ENCODE assay signal across 8 cellular contexts in the genomic region with DNA sequence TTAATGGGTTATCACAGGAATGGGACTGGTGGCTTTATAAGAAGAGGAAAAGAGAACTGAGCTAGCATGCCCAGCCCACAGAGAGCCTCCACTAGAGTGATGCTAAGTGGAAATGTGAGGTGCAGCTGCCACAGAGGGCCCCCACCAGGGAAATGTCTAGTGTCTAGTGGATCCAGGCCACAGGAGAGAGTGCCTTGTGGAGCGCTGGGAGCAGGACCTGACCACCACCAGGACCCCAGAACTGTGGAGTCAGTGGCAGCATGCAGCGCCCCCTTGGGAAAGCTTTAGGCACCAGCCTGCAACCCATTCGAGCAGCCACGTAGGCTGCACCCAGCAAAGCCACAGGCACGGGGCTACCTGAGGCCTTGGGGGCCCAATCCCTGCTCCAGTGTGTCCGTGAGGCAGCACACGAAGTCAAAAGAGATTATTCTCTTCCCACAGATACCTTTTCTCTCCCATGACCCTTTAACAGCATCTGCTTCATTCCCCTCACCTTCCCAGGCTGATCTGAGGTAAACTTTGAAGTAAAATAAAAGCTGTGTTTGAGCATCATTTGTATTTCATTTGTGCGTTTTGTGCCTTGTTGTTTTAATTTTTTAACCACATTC. TPM values are rescaled to one million over a fixed set of nuclear protein-coding genes. Genes with fewer than 3 reads are reported as not detected.
DNase-seq lines count a peak whose midpoint lies in the region; ATAC-seq and TF ChIP-seq lines count a peak whose summit lies in the region.

No MANE protein-coding gene starts in this region.

- H3K4me1 ChIP-seq in Panc1 (ENCODE audit: control insufficient read depth, insufficient read depth, low read length) (peaks cover 7% of the 10 kb centered on the region), osteoblast (ENCODE audit: insufficient read depth, low read length) (peaks cover 22% of the 10 kb centered on the region)

- intact Hi-C loops in Panc1 (cut with micrococcal nuclease; ENCODE audit: unreplicated experiment) = no loop called here

- CTCF ChIA-PET in Panc1 (lab: Charles Lee) = no interaction called here

- peak; percentile 62 for TF ChIP-seq CTCF in GM12864 (IDR thresholded peaks at IDR 0.05; ENCODE audit: low read depth, low read length, missing control alignments)
- peak; percentile 53 for TF ChIP-seq CTCF in Panc1 (IDR thresholded peaks at IDR 0.05)
- peak; percentile 19 for TF ChIP-seq CTCF in cardiac fibroblast (IDR thresholded peaks at IDR 0.05; ENCODE audit: low read depth, low read length)
- peak; percentile 11 for TF ChIP-seq CTCF in osteoblast (IDR thresholded peaks at IDR 0.05; ENCODE audit: extremely low read depth, low read depth, low read length)

- no peaks in the 10 kb centered on the region for H3K9me3 ChIP-seq in Panc1 (ENCODE audit: control insufficient read depth, insufficient read depth, low read depth, low read length)
- no peaks in the 10 kb centered on the region for H3K9me3 ChIP-seq in osteoblast (ENCODE audit: low read depth, low read length)

- no peak for DNase-seq in GM12864 (ENCODE audit: low read depth)
- no peak for DNase-seq in Panc1 (ENCODE audit: low read depth, low spot score)
- no peak for DNase-seq in cardiac fibroblast (ENCODE audit: low read depth in 2 of 2)
- DNase-seq in osteoblast (ENCODE audit: insufficient read length, low spot score, missing footprints) = peak; percentile 44
- DNase-seq in islet precursor cell = no peak
- no peak for DNase-seq in NCI-H1436 (lab: John Stamatoyannopoulos, UW)
- no peak for DNase-seq in COLO829 (ENCODE audit: low spot score)

- in situ Hi-C loops in Panc1 (cut with HindIII; ENCODE audit: low pct_unique_long_range_greater_than_20kb, low sequenced_read_pairs) = no loop called here

- H3K27me3 ChIP-seq in Panc1 (ENCODE audit: control insufficient read depth, insufficient read depth, low read length) (no peaks in the 10 kb centered on the region), osteoblast (ENCODE audit: insufficient read depth, low read length) (no peaks in the 10 kb centered on the region)

- H3K27ac ChIP-seq in Panc1 (ENCODE audit: low read length) = no peak overlapping the region
- H3K27ac ChIP-seq in osteoblast (ENCODE audit: low read depth, low read length) = no peak overlapping the region

- peaks cover 9% of the 10 kb centered on the region for H3K36me3 ChIP-seq in Panc1 (ENCODE audit: control insufficient read depth, insufficient read depth, low read length)
- H3K36me3 ChIP-seq in osteoblast (ENCODE audit: insufficient read depth, low read length) = peaks cover 33% of the 10 kb centered on the region

- POLR2A ChIA-PET in Panc1 (lab: Charles Lee) = no interaction called here

- H2AFZ ChIP-seq in osteoblast (ENCODE audit: low read length) = no peak overlapping the region

- H3K4me3 ChIP-seq in GM12864 (ENCODE audit: low read depth, low read length) (no peak overlapping the region), Panc1 (ENCODE audit: low read depth in 2 of 2, low read length in 2 of 2) (no peak overlapping the region), cardiac fibroblast (replicated peaks in 1 of 2; ENCODE audit: low read depth in 2 of 2, low read length in 2 of 2) (no peak overlapping the region), osteoblast (ENCODE audit: insufficient read depth, low read length) (no peak overlapping the region)

- H4K20me1 ChIP-seq in osteoblast (ENCODE audit: insufficient read depth, low read length) = peaks cover 26% of the 10 kb centered on the region

- no peak for ATAC-seq in Panc1
- no peak for ATAC-seq in GM18867 (IDR thresholded peaks at IDR 0.05; ENCODE audit: unreplicated experiment)

- H3K4me2 ChIP-seq in osteoblast (ENCODE audit: insufficient read depth, low read length) = no peak overlapping the region

- no TSS peak for BruUV-seq in Panc1 (replicated peaks; lab: Mats Ljungman, UMichigan)

- peaks cover 24% of the 10 kb centered on the region for H3K79me2 ChIP-seq in osteoblast (ENCODE audit: insufficient read depth, low read length)

RNA-seq across cellular contexts. Expression of a gene that starts 4.4 kb away (rescaled TPM):
- total RNA-seq in Panc1 (2021; ENCODE audit: unreplicated experiment) = 132 TPM
- polyA plus RNA-seq in Panc1 (2012; ENCODE audit: insufficient read length) = 140 TPM
- total RNA-seq in osteoblast = 320 and 343 TPM in 2 replicates

Comparison
In these comparisons a context has a peak if more than half of its experiments do, and no peak if none do; other contexts are left out.
1. CTCF ChIP-seq: peak in every context shown above with its lines; median percentile 62 in GM12864; 53 in Panc1; 19 in cardiac fibroblast; 11 in osteoblast.